ENCODE assay signal across 10 cellular contexts in the genomic region with DNA sequence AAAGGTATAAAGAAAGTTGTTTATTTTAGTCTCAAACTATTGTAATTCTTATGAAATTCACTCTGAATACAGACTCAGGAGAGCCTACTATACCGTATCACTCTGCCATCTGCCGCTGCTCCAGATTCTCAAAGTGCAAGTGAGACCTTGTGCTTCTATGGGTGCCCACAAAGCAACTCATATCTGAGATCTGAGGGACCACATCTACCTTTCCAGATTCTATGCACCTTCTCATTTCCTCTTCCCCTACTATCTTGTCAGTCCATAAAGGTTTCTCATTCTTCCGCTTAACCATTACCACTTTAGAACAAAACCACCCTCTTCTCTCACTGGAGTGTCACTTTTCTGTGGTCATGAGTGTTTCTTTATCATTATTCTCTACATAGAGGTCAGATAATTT.
"Had no signal": no experiment of that assay in that cellular context is flagged by ENCODE, and none has a peak within 500 bp of the region (broad histone marks: within the 10 kb centered on the region; RNA-seq: fewer than 3 reads in every experiment).

No MANE protein-coding gene starts in this region.

- H3K27ac ChIP-seq: KMS-11 had no signal

- H3K9ac ChIP-seq: KMS-11 had no signal

- H3K4me2 ChIP-seq: GM23338, KMS-11 had no signal

- H3K4me3 ChIP-seq: GM23338 had no signal

- FAIRE-seq: H1, H54, HTR-8/SVneo had no signal

- ATAC-seq: GM23338 had no signal

- H2AFZ ChIP-seq: GM23338 had no signal

- DNase-seq: H9, HCEC 1CT, IMR-90, Karpas-422, KBM-7 had no signal
